Comparison of ENCODE assay signal across 8 cellular contexts in genomic region chr11:65355013-65355775, GRCh38. TPM values are rescaled to one million over a fixed set of nuclear protein-coding genes. Genes with fewer than 3 reads are reported as not detected.
DNase-seq lines count a peak whose midpoint lies in the region; ATAC-seq and TF ChIP-seq lines count a peak whose summit lies in the region.

No MANE protein-coding gene starts in this region.

- peak overlapping the region; percentile 85 for H3K27ac Mint-ChIP-seq in activated CD4-positive, alpha-beta T cell treated with anti-CD3 and anti-CD28 coated beads, Interleukin-2, amount 10 ng/mL, durations not matched to agents 24 days and 14 days

- no peaks in the 10 kb centered on the region for H3K9me3 ChIP-seq in muscle layer of duodenum (ENCODE audit: control insufficient read depth in 1 of 2, low read length in 2 of 2)
- H3K9me3 ChIP-seq in testis, result no peaks in the 10 kb centered on the region

- H3K4me3 ChIP-seq in muscle layer of duodenum (ENCODE audit: low read depth in 1 of 2, low read length in 2 of 2), result peak overlapping the region; percentile 61 to 74
- H3K4me3 ChIP-seq in testis, result peak overlapping the region; percentile 64 to 65

- WGBS in testis, 2 donors, result 0 to 1% methylated on average over 32 to 46 of the region's 47 CpGs

- peaks cover 11% of the 10 kb centered on the region for H3K4me1 Mint-ChIP-seq in activated CD4-positive, alpha-beta T cell treated with anti-CD3 and anti-CD28 coated beads, Interleukin-2, amount 10 ng/mL, durations not matched to agents 24 days and 14 days

- DNase-seq in NCI-H2196 (lab: John Stamatoyannopoulos, UW; ENCODE audit: unreplicated experiment), result peak; percentile 59
- peak; percentile 84 for DNase-seq in activated CD4-positive, alpha-beta T cell treated with anti-CD3 and anti-CD28 coated beads, Interleukin-2, amount 10 ng/mL, durations not matched to agents 24 days and 14 days
- peak; percentile 64 for DNase-seq in effector CD8-positive, alpha-beta T cell (lab: John Stamatoyannopoulos, UW)
- DNase-seq in testis, result no peak

- H3K36me3 Mint-ChIP-seq in activated CD4-positive, alpha-beta T cell treated with anti-CD3 and anti-CD28 coated beads, Interleukin-2, amount 10 ng/mL, durations not matched to agents 24 days and 14 days (ENCODE audit: low read depth), result peaks cover 9% of the 10 kb centered on the region

- H3K27ac ChIP-seq in muscle layer of duodenum (ENCODE audit: low read length) (no peak overlapping the region), testis (peak overlapping the region in 1 of 2 donors; percentile 65)

- H3K36me3 ChIP-seq in muscle layer of duodenum (ENCODE audit: control insufficient read depth in 1 of 2, insufficient read depth in 2 of 2, low read length in 2 of 2) (peaks cover 14 to 26% of the 10 kb centered on the region in 2 donors), testis (ENCODE audit: low read depth, missing control alignments) (no peaks in the 10 kb centered on the region)

- no peak for TF ChIP-seq CTCF in testis (IDR thresholded peaks at IDR 0.05)

- no peaks in the 10 kb centered on the region for H3K9me3 Mint-ChIP-seq in activated CD4-positive, alpha-beta T cell treated with anti-CD3 and anti-CD28 coated beads, Interleukin-2, amount 10 ng/mL, durations not matched to agents 24 days and 14 days

- TF ChIP-seq POLR2A in testis (IDR thresholded peaks at IDR 0.05), result no peak

- H3K4me1 ChIP-seq in muscle layer of duodenum (ENCODE audit: control insufficient read depth in 1 of 2, insufficient read depth in 2 of 2, low read length in 2 of 2), result peaks cover 9 to 16% of the 10 kb centered on the region in 2 donors
- peaks cover 30% of the 10 kb centered on the region for H3K4me1 ChIP-seq in testis

- H3K27me3 Mint-ChIP-seq in activated CD4-positive, alpha-beta T cell treated with anti-CD3 and anti-CD28 coated beads, Interleukin-2, amount 10 ng/mL, durations not matched to agents 24 days and 14 days, result peaks cover 9% of the 10 kb centered on the region

- ATAC-seq in GM18519 (IDR thresholded peaks at IDR 0.05; ENCODE audit: low FRiP score, unreplicated experiment) (peak; percentile 19), HG02970 (IDR thresholded peaks at IDR 0.05; ENCODE audit: low FRiP score, unreplicated experiment) (peak; percentile 14), HG03521 (IDR thresholded peaks at IDR 0.05; ENCODE audit: unreplicated experiment) (no peak)

- H3K27me3 ChIP-seq in muscle layer of duodenum (ENCODE audit: low read depth, low read length), result peaks cover 8% of the 10 kb centered on the region
- no peaks in the 10 kb centered on the region for H3K27me3 ChIP-seq in testis

- peak overlapping the region; percentile 93 for H3K4me3 Mint-ChIP-seq in activated CD4-positive, alpha-beta T cell treated with anti-CD3 and anti-CD28 coated beads, Interleukin-2, amount 10 ng/mL, durations not matched to agents 24 days and 14 days

- intact Hi-C loops in activated CD4-positive, alpha-beta T cell treated with anti-CD3 and anti-CD28 coated beads, Interleukin-2, amount 10 ng/mL, durations not matched to agents 24 days and 14 days (cut with micrococcal nuclease), result no loop called here
- intact Hi-C loops in testis (cut with DNase I; ENCODE audit: low total_unique reads), result no loop called here

RNA-seq across cellular contexts. Expression of gene TIGD3, which starts 0.6 kb away (rescaled TPM):
- total RNA-seq in activated CD4-positive, alpha-beta T cell treated with anti-CD3 and anti-CD28 coated beads, Interleukin-2, amount 10 ng/mL, durations not matched to agents 24 days and 14 days, result 1.2 and 1.6 TPM in 2 replicates
- 1 to 10 TPM; 5.3 to 7.6 TPM for total RNA-seq in testis
- 7.1 TPM for polyA plus RNA-seq in testis (ENCODE audit: insufficient read depth, low read depth, low replicate concordance)

RNA-seq across cellular contexts. Expression of gene DPF2, which starts 21.5 kb away (rescaled TPM):
- 76.6 and 81.0 TPM in 2 replicates for total RNA-seq in activated CD4-positive, alpha-beta T cell treated with anti-CD3 and anti-CD28 coated beads, Interleukin-2, amount 10 ng/mL, durations not matched to agents 24 days and 14 days
- 10 to 100 TPM; 86.8 to 91.2 TPM for total RNA-seq in testis
- polyA plus RNA-seq in testis (ENCODE audit: insufficient read depth, low read depth, low replicate concordance), result 94.5 TPM

RNA-seq across cellular contexts. Expression of gene SLC25A45, which starts 27.3 kb away (rescaled TPM):
- total RNA-seq in activated CD4-positive, alpha-beta T cell treated with anti-CD3 and anti-CD28 coated beads, Interleukin-2, amount 10 ng/mL, durations not matched to agents 24 days and 14 days, result 15.5 and 16.8 TPM in 2 replicates
- 10 to 100 TPM; 10.1 to 10.6 TPM for total RNA-seq in testis
- 8.0 TPM for polyA plus RNA-seq in testis (ENCODE audit: insufficient read depth, low read depth, low replicate concordance)

RNA-seq across cellular contexts. Expression of gene FRMD8, which starts 31.2 kb away (rescaled TPM):
- 46.7 and 46.8 TPM in 2 replicates for total RNA-seq in activated CD4-positive, alpha-beta T cell treated with anti-CD3 and anti-CD28 coated beads, Interleukin-2, amount 10 ng/mL, durations not matched to agents 24 days and 14 days
- 100 to 1,000 TPM in 1 of 2 donors, 10 to 100 TPM in 1; 92.5 to 118 TPM for total RNA-seq in testis
- 31.4 TPM for polyA plus RNA-seq in testis (ENCODE audit: insufficient read depth, low read depth, low replicate concordance)

RNA-seq across cellular contexts. Expression of gene CDC42EP2, which starts 40.5 kb away (rescaled TPM):
- total RNA-seq in activated CD4-positive, alpha-beta T cell treated with anti-CD3 and anti-CD28 coated beads, Interleukin-2, amount 10 ng/mL, durations not matched to agents 24 days and 14 days, result 3.0 and 3.4 TPM in 2 replicates
- total RNA-seq in testis, result 1 to 10 TPM; 3.5 to 4.4 TPM
- polyA plus RNA-seq in testis (ENCODE audit: insufficient read depth, low read depth, low replicate concordance), result 5.1 TPM
